ENCODE assay signal across 2 cellular contexts in the genomic region with DNA sequence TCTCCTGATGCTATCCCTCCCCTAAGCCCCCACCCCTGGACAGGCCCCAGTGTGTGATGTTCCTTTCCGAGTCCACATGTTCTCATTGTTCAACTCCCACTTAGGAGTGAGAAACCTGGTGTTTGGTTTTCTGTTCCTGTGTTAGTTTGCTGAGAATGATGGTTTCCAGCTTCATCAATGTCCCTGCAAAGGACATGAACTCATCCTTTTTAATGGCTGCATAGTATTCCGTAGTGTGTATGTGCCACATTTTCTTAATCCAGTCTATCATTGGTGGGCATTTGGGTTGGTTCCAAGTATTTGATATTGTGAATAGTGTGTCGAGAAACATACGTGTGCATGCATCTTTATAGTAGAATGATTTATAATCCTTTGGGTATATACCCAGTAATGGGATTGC.
A peak's percentile ranks its signal among the peaks of the same experiment; 100 is the strongest.
DNase-seq lines count a peak whose midpoint lies in the region; ATAC-seq, FAIRE-seq and TF ChIP-seq lines count a peak whose summit lies in the region.
"Not testable (repeated sequence)": the region's sequence is repeated elsewhere in the genome, so short reads cannot be mapped to it uniquely, and the experiment has no call there.

No MANE protein-coding gene starts in this region.

- in situ Hi-C loops in K562 (cut with MboI) = not testable (repeated sequence)

- H3K9me3 ChIP-seq in HEK293 (ENCODE audit: control insufficient read depth, insufficient read depth, low read depth, low read length); K562 (replicated peaks; ENCODE audit: control insufficient read depth, insufficient read depth, low read depth, low read length): not testable (repeated sequence)

- not testable (repeated sequence) for H3K4me3 ChIP-seq in HEK293 (ENCODE audit: low read depth, low read length); K562

- intact Hi-C loops in K562 (cut with micrococcal nuclease) = not testable (repeated sequence)

- not testable (repeated sequence) for TF ChIP-seq CTCF in HEK293 (tag by site-specific recombination; IDR thresholded peaks at IDR 0.05); K562 (IDR thresholded peaks at IDR 0.05 in 2 of 3, conservative IDR thresholded peaks at IDR 0.05 in 1 of 3; ENCODE audit: insufficient read depth in 2 of 3, low read depth in 1 of 3, low read length in 3 of 3)

- not testable (repeated sequence) for BruUV-seq in K562 (replicated peaks; lab: Mats Ljungman, UMichigan)

- not testable (repeated sequence) for H3K9me1 ChIP-seq in K562 (ENCODE audit: control insufficient read depth, insufficient read depth, low read length)

- CTCF ChIA-PET in HEK293 (lab: Yijun Ruan, JAX); K562 (lab: Yijun Ruan, JAX; ENCODE audit: low intra/inter-chr PET ratio): not testable (repeated sequence)

- H3K36me3 ChIP-seq in HEK293 (ENCODE audit: control insufficient read depth in 2 of 2, insufficient read depth in 1 of 2, low read length in 2 of 2); K562 (ENCODE audit: control insufficient read depth, insufficient read depth, low read length): not testable (repeated sequence)

- not testable (repeated sequence) for H3K27me3 ChIP-seq in K562 (ENCODE audit: control insufficient read depth in 2 of 2, insufficient read depth in 2 of 2, low read length in 2 of 2)

- not testable (repeated sequence) for TF ChIP-seq POLR2A in K562 (conservative IDR thresholded peaks at IDR 0.05)

- POLR2A ChIA-PET in HEK293 (lab: Yijun Ruan, JAX); K562 (lab: Yijun Ruan, JAX): not testable (repeated sequence)

- not testable (repeated sequence) for TF ChIP-seq RAD21 in K562 (CRISPR knock-in tag; conservative IDR thresholded peaks at IDR 0.05 in 1 of 2, IDR thresholded peaks at IDR 0.05 in 1 of 2)

- not testable (repeated sequence) for DNase-seq in K562 (ENCODE audit: extremely low read depth in 1 of 4, low spot score in 3 of 4)

- H3K9ac ChIP-seq in K562 (ENCODE audit: insufficient read depth in 1 of 2, low read depth in 2 of 2, low read length in 2 of 2) = not testable (repeated sequence)

- TF ChIP-seq EP300 in K562 (IDR thresholded peaks at IDR 0.05; ENCODE audit: low read length) = not testable (repeated sequence)

- H3K79me2 ChIP-seq in K562 (ENCODE audit: control insufficient read depth, insufficient read depth, low read length) = not testable (repeated sequence)

- not testable (repeated sequence) for H4K20me1 ChIP-seq in K562 (replicated peaks; ENCODE audit: control insufficient read depth, insufficient read depth, low read length)

- H2AFZ ChIP-seq in K562 (ENCODE audit: low read depth, low read length) = not testable (repeated sequence)

- FAIRE-seq in K562 (lab: Jason Lieb, UNC) = not testable (repeated sequence)

- H3K4me1 ChIP-seq in HEK293 (ENCODE audit: control insufficient read depth, insufficient read depth, low read length); K562 (replicated peaks in 1 of 2; ENCODE audit: control insufficient read depth in 2 of 2, insufficient read depth in 2 of 2, low read length in 2 of 2): not testable (repeated sequence)

- H3K27ac ChIP-seq in HEK293 (ENCODE audit: extremely low read depth, low read depth, low read length); K562 (ENCODE audit: extremely low read depth, low read depth, low read length): not testable (repeated sequence)

- ATAC-seq in K562 = not testable (repeated sequence)

- H3K4me2 ChIP-seq in K562 (ENCODE audit: insufficient read depth, low read length) = not testable (repeated sequence)

- 12% methylated on average over 4 of the region's 4 CpGs for WGBS in K562 (ENCODE audit: insufficient coverage, low coverage, missing lambda C conversion rate)

TF ChIP-seq in HEK293, 187 proteins besides CTCF, POLR2A, EP300 and RAD21:
- TF ChIP-seq ZNF146 (tag by site-specific recombination; IDR thresholded peaks at IDR 0.05) = peak; percentile 56; the same call in 1 of the 2 replicates

TF ChIP-seq in K562, 482 proteins besides CTCF, POLR2A, EP300 and RAD21:
- TF ChIP-seq ZNF146 (CRISPR knock-in tag; IDR thresholded peaks at IDR 0.05; ENCODE audit: unreplicated experiment) = peak; percentile 65
